18 cellular contexts compared by ENCODE assay signal in the genomic region with DNA sequence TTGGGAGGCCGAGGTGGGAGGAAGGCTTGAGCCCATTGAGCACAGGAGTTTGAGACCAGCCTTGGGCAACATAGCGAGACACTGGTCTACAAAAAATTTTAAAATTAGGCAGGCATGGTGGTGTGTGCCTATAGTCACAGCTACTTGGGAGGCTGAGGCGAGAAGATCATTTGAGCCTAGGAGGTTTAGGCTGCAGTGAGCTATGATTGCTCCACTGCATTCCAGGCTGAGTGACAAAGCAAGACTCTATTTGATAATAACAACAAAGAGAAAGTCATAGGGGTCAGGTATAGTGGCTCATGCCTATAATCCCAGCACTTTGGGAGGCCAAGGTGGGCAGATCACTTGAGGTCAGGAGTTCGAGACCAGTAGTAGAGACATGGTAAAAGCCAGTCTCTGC. TPM values are rescaled to one million over a fixed set of nuclear protein-coding genes. Genes with fewer than 3 reads are reported as not detected.
DNase-seq lines count a peak whose midpoint lies in the region; ATAC-seq, FAIRE-seq and TF ChIP-seq lines count a peak whose summit lies in the region.
"Had no signal": no experiment of that assay in that cellular context is flagged by ENCODE, and none has a peak within 500 bp of the region (broad histone marks: within the 10 kb centered on the region; RNA-seq: fewer than 3 reads in every experiment).

No MANE protein-coding gene starts in this region.

- H4K8ac ChIP-seq in H1 (ENCODE audit: extremely low read depth, insufficient read depth, low read length): no peak overlapping the region

- no peak overlapping the region for H2AK5ac ChIP-seq in H1 (ENCODE audit: low read depth, low read length)

- H3K36me3 Mint-ChIP-seq in activated CD4-positive, alpha-beta T cell treated with anti-CD3 and anti-CD28 coated beads, Interleukin-2, amount 10 ng/mL, durations not matched to agents 24 days and 14 days (ENCODE audit: low read depth): peaks cover 8% of the 10 kb centered on the region

- POLR2A ChIA-PET in H1 (lab: Charles Lee; ENCODE audit: partially characterized antibody): interaction anchor here (0.6 to 1.5 kb wide), 4 partner anchors 8 to 145 kb away, joined by 3 to 8 read pairs (median 4); no protein-coding TSS in a partner anchor

- no peak overlapping the region for H4K91ac ChIP-seq in H1 (replicated peaks; ENCODE audit: insufficient read length, low read length)

- peaks cover 4 to 9% (median 6%) of the 10 kb centered on the region in 4 experiments for H3K4me1 ChIP-seq in H1 (replicated peaks in 1 of 4; ENCODE audit: control insufficient read depth in 3 of 4, insufficient read depth in 4 of 4, low read length in 3 of 4)
- peaks cover 29% of the 10 kb centered on the region for H3K4me1 ChIP-seq in psoas muscle

- peaks cover 5% of the 10 kb centered on the region; the same call in 1 of the 2 replicates for H3K23me2 ChIP-seq in H1 (ENCODE audit: low read depth, low read length)

- H3K9me3 Mint-ChIP-seq in activated CD4-positive, alpha-beta T cell treated with anti-CD3 and anti-CD28 coated beads, Interleukin-2, amount 10 ng/mL, durations not matched to agents 24 days and 14 days: no peaks in the 10 kb centered on the region
- H3K9me3 Mint-ChIP-seq: naive B cell had no signal

- TF ChIP-seq CTCF in H1 (IDR thresholded peaks at IDR 0.05; ENCODE audit: control extremely low read depth in 1 of 3, insufficient read depth in 1 of 3, low read depth in 1 of 3, low read length in 3 of 3) (no peak), psoas muscle (IDR thresholded peaks at IDR 0.05) (no peak), GM20000 (IDR thresholded peaks at IDR 0.05; ENCODE audit: extremely low read depth, missing control alignments) (no peak), omental fat pad (IDR thresholded peaks at IDR 0.05) (no peak)

- H3K23ac ChIP-seq in H1 (ENCODE audit: insufficient read length): no peak overlapping the region

- H3K27ac Mint-ChIP-seq in activated CD4-positive, alpha-beta T cell treated with anti-CD3 and anti-CD28 coated beads, Interleukin-2, amount 10 ng/mL, durations not matched to agents 24 days and 14 days: peak overlapping the region; percentile 42
- H3K27ac Mint-ChIP-seq: activated CD8-positive, alpha-beta memory T cell treated with anti-CD3 and anti-CD28 coated beads, Interleukin-2, amount 10 ng/mL, durations not matched to agents 7 days and 5 days had no signal

- H3K9me3 ChIP-seq in SK-N-MC (ENCODE audit: low read depth, low read length) (no peaks in the 10 kb centered on the region), H1 (ENCODE audit: insufficient read depth in 2 of 2, low read depth in 1 of 2, low read length in 1 of 2) (no peaks in the 10 kb centered on the region), psoas muscle (no peaks in the 10 kb centered on the region)
- H3K9me3 ChIP-seq: SK-N-SH had no signal

- no peak overlapping the region for H3K56ac ChIP-seq in H1 (replicated peaks; ENCODE audit: insufficient read length, low read depth, low read length)

- H3K27me3 ChIP-seq in H1 (replicated peaks in 1 of 4; ENCODE audit: control insufficient read depth in 3 of 4, extremely low read depth in 1 of 4, insufficient read depth in 3 of 4, low read length in 3 of 4): no peaks in the 10 kb centered on the region
- no peaks in the 10 kb centered on the region for H3K27me3 ChIP-seq in psoas muscle (ENCODE audit: insufficient read depth in 3 of 3, low read length in 2 of 3)

- H3K36me3 ChIP-seq in SK-N-MC (ENCODE audit: insufficient read depth, low read length) (no peaks in the 10 kb centered on the region), H1 (ENCODE audit: control insufficient read depth in 2 of 4, insufficient read depth in 4 of 4, low read length in 3 of 4) (no peaks in the 10 kb centered on the region), psoas muscle (ENCODE audit: insufficient read depth in 1 of 2, low read depth in 1 of 2) (no peaks in the 10 kb centered on the region)

- TF ChIP-seq RAD21 in H1 (IDR thresholded peaks at IDR 0.05 in 1 of 2, conservative IDR thresholded peaks at IDR 0.05 in 1 of 2; ENCODE audit: low read depth in 2 of 2, low read length in 2 of 2): no peak

- no peak overlapping the region for H2BK20ac ChIP-seq in H1 (ENCODE audit: low read length)

- H3K14ac ChIP-seq in H1 (ENCODE audit: insufficient read length): no peak overlapping the region

- no peak overlapping the region for H3K18ac ChIP-seq in H1 (ENCODE audit: extremely low read depth, low read length)

- H3K4me3 ChIP-seq in SK-N-MC (no peak overlapping the region), H1 (ENCODE audit: extremely low read depth in 1 of 4, insufficient read depth in 2 of 4, low read depth in 3 of 4, low read length in 4 of 4) (no peak overlapping the region), psoas muscle (no peak overlapping the region)

- H3K4ac ChIP-seq in H1 (replicated peaks; ENCODE audit: insufficient read length, low read depth, low read length): no peak overlapping the region

- no peak for FAIRE-seq in H1 (lab: Jason Lieb, UNC)
- FAIRE-seq: A204.1, endometrium, urothelium cell line had no signal

- H4K5ac ChIP-seq in H1 (ENCODE audit: insufficient read length, low read depth, low read length): no peak overlapping the region

- H3K4me3 Mint-ChIP-seq in activated CD4-positive, alpha-beta T cell treated with anti-CD3 and anti-CD28 coated beads, Interleukin-2, amount 10 ng/mL, durations not matched to agents 24 days and 14 days: no peak overlapping the region
- H3K4me3 Mint-ChIP-seq: activated CD8-positive, alpha-beta memory T cell treated with anti-CD3 and anti-CD28 coated beads, Interleukin-2, amount 10 ng/mL, durations not matched to agents 7 days and 5 days had no signal

- intact Hi-C loops in activated CD4-positive, alpha-beta T cell treated with anti-CD3 and anti-CD28 coated beads, Interleukin-2, amount 10 ng/mL, durations not matched to agents 24 days and 14 days (cut with micrococcal nuclease): no loop called here
- intact Hi-C loops in psoas muscle (cut with DNase I): no loop called here

- no peak overlapping the region for H2BK120ac ChIP-seq in H1 (replicated peaks; ENCODE audit: low read depth, low read length)

- no peak for TF ChIP-seq EP300 in H1 (IDR thresholded peaks at IDR 0.05; ENCODE audit: borderline replicate concordance in 1 of 2, low read depth in 2 of 2, low read length in 2 of 2)

- TF ChIP-seq POLR2A in H1 (IDR thresholded peaks at IDR 0.05; ENCODE audit: control extremely low read depth in 1 of 2, low read depth in 2 of 2, low read length in 2 of 2): no peak

- no peak overlapping the region; the same call in 1 of the 2 replicates for H2BK15ac ChIP-seq in H1 (ENCODE audit: low read length)

- ATAC-seq in psoas muscle (peak in 1 of 4 donors; percentile 14), omental fat pad (ENCODE audit: low FRiP score) (no peak)
- ATAC-seq: activated CD8-positive, alpha-beta memory T cell treated with anti-CD3 and anti-CD28 coated beads, Interleukin-2, amount 10 ng/mL, durations not matched to agents 7 days and 5 days had no signal

- H3K79me2 ChIP-seq in H1 (ENCODE audit: control insufficient read depth in 1 of 2, insufficient read depth in 2 of 2, low read length in 2 of 2): peaks cover 0 to 1% of the 10 kb centered on the region in 2 experiments; a peak in 1 of 4 replicates

- no peaks in the 10 kb centered on the region for H4K20me1 ChIP-seq in H1 (replicated peaks in 1 of 2; ENCODE audit: control insufficient read depth in 1 of 2, insufficient read depth in 2 of 2, low read length in 2 of 2)

- no peak for DNase-seq in activated CD4-positive, alpha-beta T cell treated with anti-CD3 and anti-CD28 coated beads, Interleukin-2, amount 10 ng/mL, durations not matched to agents 24 days and 14 days
- no peak for DNase-seq in activated CD4-positive, alpha-beta T cell treated with anti-CD3 and anti-CD28 coated beads, Interleukin-2, amount 50 U/mL, for 48 hours
- DNase-seq in SK-N-MC (ENCODE audit: low read depth, low spot score): no peak
- no peak for DNase-seq in H1 (ENCODE audit: low read depth in 1 of 2, low spot score in 2 of 2)
- DNase-seq in psoas muscle: no peak
- no peak for DNase-seq in GM20000 (ENCODE audit: low spot score)
- DNase-seq in omental fat pad (ENCODE audit: low spot score): no peak
- no peak for DNase-seq in activated gamma-delta T cell treated with Interleukin-2 at 50 U/mL for 16 hours
- DNase-seq: activated CD8-positive, alpha-beta memory T cell treated with anti-CD3 and anti-CD28 coated beads, Interleukin-2, amount 10 ng/mL, durations not matched to agents 7 days and 5 days; cerebellar nuclear complex; DND-41; naive B cell; NCI-H526 treated with DMSO at 0.1 percent for 48 hours; SK-N-SH; stimulated activated naive CD4-positive, alpha-beta T cell treated with Interleukin-2 at 50 U/mL for 16 hours had no signal

- H2BK12ac ChIP-seq in H1 (ENCODE audit: low read depth, low read length): 0 out of 2 replicates have a peak overlapping the region, but pooled peaks have one; percentile 17

- H2BK5ac ChIP-seq in H1 (ENCODE audit: low read depth, low read length): no peak overlapping the region

- no peaks in the 10 kb centered on the region for H3K27me3 Mint-ChIP-seq in activated CD4-positive, alpha-beta T cell treated with anti-CD3 and anti-CD28 coated beads, Interleukin-2, amount 10 ng/mL, durations not matched to agents 24 days and 14 days
- H3K27me3 Mint-ChIP-seq: activated CD8-positive, alpha-beta memory T cell treated with anti-CD3 and anti-CD28 coated beads, Interleukin-2, amount 10 ng/mL, durations not matched to agents 7 days and 5 days; naive B cell had no signal

- 96% methylated on average over 4 of the region's 4 CpGs; no CpG with 5 or more reads in 1 of the 2 experiments for WGBS in H1 (ENCODE audit: extremely low coverage in 1 of 2, insufficient coverage in 1 of 2, insufficient read length in 1 of 2, insufficient replicate concordance in 2 of 2, low coverage in 1 of 2, low lambda C conversion rate in 2 of 2, missing lambda C conversion rate in 1 of 2), 2 experiments
- WGBS in psoas muscle, 3 donors: 98 to 99% (median 99%) methylated on average over 4 of the region's 4 CpGs

- H3K9ac ChIP-seq in SK-N-MC (ENCODE audit: insufficient read length): no peak overlapping the region
- no peak overlapping the region for H3K9ac ChIP-seq in H1 (replicated peaks in 1 of 4; ENCODE audit: extremely low read depth in 1 of 4, low read depth in 3 of 4, low read length in 3 of 4)
- H3K9ac ChIP-seq: SK-N-SH had no signal

- peak overlapping the region; percentile 31 for H3K27ac ChIP-seq in SK-N-MC
- H3K27ac ChIP-seq in H1 (ENCODE audit: low read depth, low read length): no peak overlapping the region
- H3K27ac ChIP-seq in psoas muscle: peak overlapping the region; percentile 31

- CTCF ChIA-PET in H1 (lab: Charles Lee; ENCODE audit: partially characterized antibody): interaction anchor here (1.1 to 6.1 kb wide), 4 partner anchors 14 to 39 kb away, joined by 3 to 46 read pairs (median 3); no protein-coding TSS in a partner anchor

- H3K4me1 Mint-ChIP-seq in activated CD4-positive, alpha-beta T cell treated with anti-CD3 and anti-CD28 coated beads, Interleukin-2, amount 10 ng/mL, durations not matched to agents 24 days and 14 days: peaks cover 29% of the 10 kb centered on the region

- H2AFZ ChIP-seq in H1 (ENCODE audit: low read length): no peak overlapping the region

- no peak overlapping the region for H3K4me2 ChIP-seq in H1 (ENCODE audit: insufficient read depth in 1 of 2, low read depth in 2 of 2, low read length in 2 of 2)
- H3K4me2 ChIP-seq: SK-N-SH had no signal

- H3K79me1 ChIP-seq in H1 (ENCODE audit: low read depth, low read length): peaks cover 7% of the 10 kb centered on the region

RNA-seq across cellular contexts. Expression of gene SLC44A2, which starts 4.6 kb away (rescaled TPM):
- total RNA-seq in activated CD4-positive, alpha-beta T cell treated with anti-CD3 and anti-CD28 coated beads, Interleukin-2, amount 10 ng/mL, durations not matched to agents 24 days and 14 days: 85.5 and 98.6 TPM in 2 replicates
- 118 and 120 TPM in 2 replicates for total RNA-seq in H1 (2021; fragmentation: NEBNext Ultra II Directional; extraction: Animal tissue kit (Norgen Biotek cat#: 25700))
- polyA plus RNA-seq in H1 (2011; rRNA removed) (105 and 113 TPM in 2 replicates), psoas muscle (10 to 100 TPM; 36.3 to 73.4 (median 63.2) TPM)
- polyA plus RNA-seq in H1 (2011; cell fraction: cytosol; rRNA removed): 80.7 TPM
- polyA plus RNA-seq in H1 (2011; cell fraction: nucleus; rRNA removed): 208 TPM
- polyA plus RNA-seq in H1 (2012, experiment 1 of 2): 91.8 to 115 TPM (median 97.4 TPM) in 4 replicates
- polyA plus RNA-seq in H1 (2012, experiment 2 of 2): 122 TPM
- 119 TPM for polyA plus RNA-seq in H1 (2013, experiment 1 of 2)
- 115 TPM for polyA plus RNA-seq in H1 (2013, experiment 2 of 2)
- polyA minus RNA-seq in H1 (2011; rRNA and poly(A)+ RNA removed): 110 and 111 TPM in 2 replicates
- 60.9 TPM for polyA minus RNA-seq in H1 (2011; cell fraction: cytosol; rRNA and poly(A)+ RNA removed)
- polyA minus RNA-seq in H1 (2011; cell fraction: nucleus; rRNA and poly(A)+ RNA removed): 63.2 TPM
- total RNA-seq in psoas muscle (100 to 1,000 TPM in 1 of 4 donors, 10 to 100 TPM in 3; 73.8 to 104 (median 83.8) TPM), omental fat pad (100 to 1,000 TPM in 2 of 4 donors, 10 to 100 TPM in 2; 49.3 to 114 (median 85.0) TPM)

RNA-seq across cellular contexts. Expression of gene ILF3, which starts 33.4 kb away (rescaled TPM):
- 588 TPM in 2 replicates for total RNA-seq in activated CD4-positive, alpha-beta T cell treated with anti-CD3 and anti-CD28 coated beads, Interleukin-2, amount 10 ng/mL, durations not matched to agents 24 days and 14 days
- 675 and 695 TPM in 2 replicates for total RNA-seq in H1 (2021; fragmentation: NEBNext Ultra II Directional; extraction: Animal tissue kit (Norgen Biotek cat#: 25700))
- polyA plus RNA-seq in H1 (2011; rRNA removed) (291 and 412 TPM in 2 replicates), psoas muscle (100 to 1,000 TPM in 2 of 3 donors, 10 to 100 TPM in 1; 70.6 to 148 (median 139) TPM)
- 422 TPM for polyA plus RNA-seq in H1 (2011; cell fraction: cytosol; rRNA removed)
- polyA plus RNA-seq in H1 (2011; cell fraction: nucleus; rRNA removed): 936 TPM
- 420 to 558 TPM (median 549 TPM) in 4 replicates for polyA plus RNA-seq in H1 (2012, experiment 1 of 2)
- 262 TPM for polyA plus RNA-seq in H1 (2012, experiment 2 of 2)
- 360 TPM for polyA plus RNA-seq in H1 (2013, experiment 1 of 2)
- 337 TPM for polyA plus RNA-seq in H1 (2013, experiment 2 of 2)
- polyA minus RNA-seq in H1 (2011; rRNA and poly(A)+ RNA removed): 399 and 421 TPM in 2 replicates
- polyA minus RNA-seq in H1 (2011; cell fraction: cytosol; rRNA and poly(A)+ RNA removed): 267 TPM
- 311 TPM for polyA minus RNA-seq in H1 (2011; cell fraction: nucleus; rRNA and poly(A)+ RNA removed)
- total RNA-seq in psoas muscle (100 to 1,000 TPM; 112 to 189 (median 157) TPM), omental fat pad (100 to 1,000 TPM; 101 to 237 (median 120) TPM)

RNA-seq across cellular contexts. Expression of gene AP1M2, which starts 33.7 kb away (rescaled TPM):
- total RNA-seq in activated CD4-positive, alpha-beta T cell treated with anti-CD3 and anti-CD28 coated beads, Interleukin-2, amount 10 ng/mL, durations not matched to agents 24 days and 14 days: not detected in 2 replicates
- 140 and 141 TPM in 2 replicates for total RNA-seq in H1 (2021; fragmentation: NEBNext Ultra II Directional; extraction: Animal tissue kit (Norgen Biotek cat#: 25700))
- 161 and 205 TPM in 2 replicates for polyA plus RNA-seq in H1 (2011; rRNA removed)
- polyA plus RNA-seq in H1 (2011; cell fraction: cytosol; rRNA removed): 177 TPM
- 187 TPM for polyA plus RNA-seq in H1 (2011; cell fraction: nucleus; rRNA removed)
- polyA plus RNA-seq in H1 (2012, experiment 1 of 2): 84.6 to 161 TPM (median 155 TPM) in 4 replicates
- polyA plus RNA-seq in H1 (2012, experiment 2 of 2): 267 TPM
- polyA plus RNA-seq in H1 (2013, experiment 1 of 2): 62.8 TPM
- polyA plus RNA-seq in H1 (2013, experiment 2 of 2): 59.0 TPM
- polyA minus RNA-seq in H1 (2011; rRNA and poly(A)+ RNA removed): 247 and 253 TPM in 2 replicates
- polyA minus RNA-seq in H1 (2011; cell fraction: cytosol; rRNA and poly(A)+ RNA removed): 115 TPM
- 78.3 TPM for polyA minus RNA-seq in H1 (2011; cell fraction: nucleus; rRNA and poly(A)+ RNA removed)
- not detected for total RNA-seq in psoas muscle
- under 1 TPM in 1 of 3 donors, not detected in 2; 0.13 TPM for polyA plus RNA-seq in psoas muscle
- 1 to 10 TPM in 3 of 4 donors, not detected in 1; 1.8 to 8.2 (median 2.4) TPM for total RNA-seq in omental fat pad
- total RNA-seq: activated CD8-positive, alpha-beta memory T cell treated with anti-CD3 and anti-CD28 coated beads, Interleukin-2, amount 10 ng/mL, durations not matched to agents 7 days and 5 days had no signal

RNA-seq across cellular contexts. Expression of gene CDKN2D, which starts 52.0 kb away (rescaled TPM):
- 41.0 and 44.2 TPM in 2 replicates for total RNA-seq in activated CD4-positive, alpha-beta T cell treated with anti-CD3 and anti-CD28 coated beads, Interleukin-2, amount 10 ng/mL, durations not matched to agents 24 days and 14 days
- 2.6 and 3.0 TPM in 2 replicates for total RNA-seq in H1 (2021; fragmentation: NEBNext Ultra II Directional; extraction: Animal tissue kit (Norgen Biotek cat#: 25700))
- polyA plus RNA-seq in H1 (2011; rRNA removed) (4.0 and 4.2 TPM in 2 replicates), psoas muscle (10 to 100 TPM; 18.0 to 29.2 (median 22.7) TPM)
- polyA plus RNA-seq in H1 (2011; cell fraction: cytosol; rRNA removed): 4.6 TPM
- polyA plus RNA-seq in H1 (2011; cell fraction: nucleus; rRNA removed): 2.4 TPM
- polyA plus RNA-seq in H1 (2012, experiment 1 of 2): 2.8 to 4.1 TPM (median 2.9 TPM) in 4 replicates
- 2.1 TPM for polyA plus RNA-seq in H1 (2012, experiment 2 of 2)
- polyA plus RNA-seq in H1 (2013, experiment 1 of 2): 1.4 TPM
- polyA plus RNA-seq in H1 (2013, experiment 2 of 2): 1.3 TPM
- 0.91 and 0.93 TPM in 2 replicates for polyA minus RNA-seq in H1 (2011; rRNA and poly(A)+ RNA removed)
- polyA minus RNA-seq in H1 (2011; cell fraction: cytosol; rRNA and poly(A)+ RNA removed): 1.8 TPM
- 1.1 TPM for polyA minus RNA-seq in H1 (2011; cell fraction: nucleus; rRNA and poly(A)+ RNA removed)
- total RNA-seq in psoas muscle (10 to 100 TPM in 3 of 4 donors, 1 to 10 TPM in 1; 6.1 to 13.1 (median 11.8) TPM), omental fat pad (10 to 100 TPM in 1 of 4 donors, 1 to 10 TPM in 3; 2.9 to 21.4 (median 7.5) TPM)

RNA-seq across cellular contexts. Expression of gene KRI1, which starts 55.0 kb away (rescaled TPM):
- total RNA-seq in activated CD4-positive, alpha-beta T cell treated with anti-CD3 and anti-CD28 coated beads, Interleukin-2, amount 10 ng/mL, durations not matched to agents 24 days and 14 days: 84.0 and 90.6 TPM in 2 replicates
- 45.2 and 50.1 TPM in 2 replicates for total RNA-seq in H1 (2021; fragmentation: NEBNext Ultra II Directional; extraction: Animal tissue kit (Norgen Biotek cat#: 25700))
- 14.2 and 19.4 TPM in 2 replicates for polyA plus RNA-seq in H1 (2011; rRNA removed)
- 33.2 TPM for polyA plus RNA-seq in H1 (2011; cell fraction: cytosol; rRNA removed)
- polyA plus RNA-seq in H1 (2011; cell fraction: nucleus; rRNA removed): 150 TPM
- 44.9 to 63.2 TPM (median 53.9 TPM) in 4 replicates for polyA plus RNA-seq in H1 (2012, experiment 1 of 2)
- polyA plus RNA-seq in H1 (2012, experiment 2 of 2): 23.4 TPM
- 28.4 TPM for polyA plus RNA-seq in H1 (2013, experiment 1 of 2)
- polyA plus RNA-seq in H1 (2013, experiment 2 of 2): 25.8 TPM
- polyA minus RNA-seq in H1 (2011; rRNA and poly(A)+ RNA removed): 7.6 and 14.2 TPM in 2 replicates
- polyA minus RNA-seq in H1 (2011; cell fraction: cytosol; rRNA and poly(A)+ RNA removed): 31.2 TPM
- 36.1 TPM for polyA minus RNA-seq in H1 (2011; cell fraction: nucleus; rRNA and poly(A)+ RNA removed)
- total RNA-seq in psoas muscle: 10 to 100 TPM; 17.3 to 20.6 (median 20.3) TPM
- polyA plus RNA-seq in psoas muscle: 10 to 100 TPM; 14.8 to 21.6 (median 20.1) TPM
- total RNA-seq in omental fat pad: 10 to 100 TPM in 3 of 4 donors, 1 to 10 TPM in 1; 9.1 to 36.3 (median 16.3) TPM

Comparison
In these comparisons a context has a peak if more than half of its experiments do, and no peak if none do; other contexts are left out.
1. RNA of gene AP1M2, which starts 33.7 kb away (total RNA-seq): 140 to 141 TPM in H1; 1.8 to 8.2 TPM in omental fat pad, not detected in activated CD4-positive, alpha-beta T cell treated with anti-CD3 and anti-CD28 coated beads, Interleukin-2, amount 10 ng/mL, durations not matched to agents 24 days and 14 days and not detected in psoas muscle; every median in the first group is over 10 times any median in the second.